Comparison of ENCODE assay signal across 9 cellular contexts in genomic region chr4:2432004-2432403, GRCh38. TPM values are rescaled to one million over a fixed set of nuclear protein-coding genes. Genes with fewer than 3 reads are reported as not detected.
"Had no signal": no experiment of that assay in that cellular context is flagged by ENCODE, and none has a peak within 500 bp of the region (broad histone marks: within the 10 kb centered on the region; RNA-seq: fewer than 3 reads in every experiment).

No MANE protein-coding gene starts in this region.

- H3K9ac ChIP-seq: GM23248 had no signal

- FAIRE-seq: H54, HTR-8/SVneo had no signal

- H3K4me1 ChIP-seq: HAP-1 had no signal

- H3K4me3 Mint-ChIP-seq: IgD-negative memory B cell had no signal

- H3K27ac ChIP-seq: GM23248 had no signal

- DNase-seq: GM23248, GOT3, KG1 had no signal

- H3K4me3 ChIP-seq: GM23248, HAP-1 had no signal

- H3K9me3 Mint-ChIP-seq: IgD-negative memory B cell had no signal

- ATAC-seq: HCT116 had no signal

- H3K36me3 Mint-ChIP-seq: IgD-negative memory B cell had no signal

- H3K36me3 ChIP-seq: HAP-1 had no signal

- H3K9me3 ChIP-seq: HAP-1 had no signal

- H2AFZ ChIP-seq: GM23248 had no signal

RNA-seq across cellular contexts. Expression of gene CFAP99, which starts 13.2 kb away (rescaled TPM):
- total RNA-seq: GM23248, HT-29 had no signal
- polyA plus RNA-seq: GM23248, IgD-negative memory B cell had no signal
